ENCODE assay signal across 21 cellular contexts in the genomic region with DNA sequence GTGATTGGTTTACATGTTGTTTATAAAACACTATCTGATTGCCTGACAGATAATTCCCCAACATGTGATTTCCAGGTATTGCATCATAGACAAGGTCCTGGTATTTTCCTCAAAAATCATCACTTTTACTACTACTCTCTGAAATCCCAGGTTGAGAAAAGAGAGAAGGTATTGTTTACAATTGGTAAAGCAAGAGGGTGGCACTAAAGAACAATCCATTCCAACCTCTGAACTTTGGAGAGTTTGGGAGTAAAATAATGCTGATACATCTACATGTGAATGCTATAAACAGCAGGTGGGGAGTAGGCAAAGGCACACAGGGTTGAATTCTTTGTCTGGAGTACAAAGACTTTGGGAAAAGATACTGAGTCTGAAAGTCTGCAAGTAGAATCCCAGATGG.
DNase-seq lines count a peak whose midpoint lies in the region; ATAC-seq, FAIRE-seq and TF ChIP-seq lines count a peak whose summit lies in the region.
"Had no signal": no experiment of that assay in that cellular context is flagged by ENCODE, and none has a peak within 500 bp of the region (broad histone marks: within the 10 kb centered on the region; RNA-seq: fewer than 3 reads in every experiment).

No MANE protein-coding gene starts in this region.

- ATAC-seq in K562 (no peak), HG03135 (IDR thresholded peaks at IDR 0.05; ENCODE audit: unreplicated experiment) (no peak)
- ATAC-seq: PC-3 had no signal

- H3K27me3 ChIP-seq in K562 (ENCODE audit: control insufficient read depth in 2 of 2, insufficient read depth in 2 of 2, low read length in 2 of 2): no peaks in the 10 kb centered on the region
- no peaks in the 10 kb centered on the region for H3K27me3 ChIP-seq in iPS-18a (ENCODE audit: control insufficient read depth, insufficient read depth, low read length)
- no peaks in the 10 kb centered on the region for H3K27me3 ChIP-seq in neural progenitor cell
- H3K27me3 ChIP-seq: MG63 had no signal

- no peaks in the 10 kb centered on the region for H3K9me1 ChIP-seq in K562 (ENCODE audit: control insufficient read depth, insufficient read depth, low read length)

- H3K27me3 Mint-ChIP-seq in neural progenitor cell (ENCODE audit: insufficient read depth, low read depth): no peaks in the 10 kb centered on the region

- no peak for TF ChIP-seq POLR2A in K562 (conservative IDR thresholded peaks at IDR 0.05)

- H3K9me3 ChIP-seq in K562 (replicated peaks; ENCODE audit: control insufficient read depth, insufficient read depth, low read depth, low read length) (no peaks in the 10 kb centered on the region), iPS-18a (ENCODE audit: control insufficient read depth, low read depth, low read length) (no peaks in the 10 kb centered on the region), neural progenitor cell (ENCODE audit: low read depth) (no peaks in the 10 kb centered on the region)
- H3K9me3 ChIP-seq: MG63 had no signal

- H3F3A ChIP-seq in neural progenitor cell (ENCODE audit: low read depth): peaks cover 28% of the 10 kb centered on the region

- POLR2A ChIA-PET in K562 (lab: Yijun Ruan, JAX): no interaction called here

- in situ Hi-C loops in K562 (cut with MboI): no loop called here

- no peaks in the 10 kb centered on the region for H4K20me1 ChIP-seq in K562 (replicated peaks; ENCODE audit: control insufficient read depth, insufficient read depth, low read length)
- H4K20me1 ChIP-seq in neural progenitor cell (ENCODE audit: low read depth): no peaks in the 10 kb centered on the region

- intact Hi-C loops in K562 (cut with micrococcal nuclease): no loop called here

- H3K4me3 ChIP-seq in K562 (no peak overlapping the region), iPS-18a (ENCODE audit: low read length) (peak overlapping the region; percentile 15), neural progenitor cell (peak overlapping the region; percentile 5)
- H3K4me3 ChIP-seq: MG63 had no signal

- no peak overlapping the region for H3K4me3 Mint-ChIP-seq in neural progenitor cell
- H3K4me3 Mint-ChIP-seq: CD4-positive, alpha-beta memory T cell had no signal

- peak overlapping the region; percentile 98 for H3K27ac Mint-ChIP-seq in neural progenitor cell
- H3K27ac Mint-ChIP-seq: CD4-positive, alpha-beta memory T cell had no signal

- H3K4me1 Mint-ChIP-seq in neural progenitor cell: peaks cover 16% of the 10 kb centered on the region
- H3K4me1 Mint-ChIP-seq: CD4-positive, alpha-beta memory T cell had no signal

- H3K9ac ChIP-seq in K562 (ENCODE audit: insufficient read depth in 1 of 2, low read depth in 2 of 2, low read length in 2 of 2) (no peak overlapping the region), iPS-18a (ENCODE audit: low read length) (peak overlapping the region; percentile 43), neural progenitor cell (no peak overlapping the region)
- H3K9ac ChIP-seq: KMS-11 had no signal

- no TSS peak for BruUV-seq in K562 (replicated peaks; lab: Mats Ljungman, UMichigan)

- peaks cover 4% of the 10 kb centered on the region for H3K36me3 Mint-ChIP-seq in neural progenitor cell
- H3K36me3 Mint-ChIP-seq: CD4-positive, alpha-beta memory T cell had no signal

- H3K27ac ChIP-seq in K562 (ENCODE audit: extremely low read depth, low read depth, low read length) (no peak overlapping the region), iPS-18a (ENCODE audit: low read length) (peak overlapping the region; percentile 24), neural progenitor cell (peak overlapping the region; percentile 93)
- H3K27ac ChIP-seq: KMS-11, RWPE1 had no signal

- TF ChIP-seq CTCF in K562 (IDR thresholded peaks at IDR 0.05 in 2 of 3, conservative IDR thresholded peaks at IDR 0.05 in 1 of 3; ENCODE audit: insufficient read depth in 2 of 3, low read depth in 1 of 3, low read length in 3 of 3): no peak
- TF ChIP-seq CTCF in neural progenitor cell (IDR thresholded peaks at IDR 0.05): no peak

- no peak for FAIRE-seq in K562 (lab: Jason Lieb, UNC)
- FAIRE-seq: H54, HTR-8/SVneo had no signal

- H3K9me3 Mint-ChIP-seq in neural progenitor cell: peaks cover 27% of the 10 kb centered on the region

- TF ChIP-seq EP300 in K562 (IDR thresholded peaks at IDR 0.05; ENCODE audit: low read length): no peak

- no peak overlapping the region for H2AFZ ChIP-seq in K562 (ENCODE audit: low read depth, low read length)
- H2AFZ ChIP-seq in neural progenitor cell (replicated peaks): no peak overlapping the region

- H3K79me2 ChIP-seq in K562 (ENCODE audit: control insufficient read depth, insufficient read depth, low read length): no peaks in the 10 kb centered on the region
- no peaks in the 10 kb centered on the region for H3K79me2 ChIP-seq in neural progenitor cell (ENCODE audit: low read depth)

- CTCF ChIA-PET in K562 (lab: Yijun Ruan, JAX; ENCODE audit: low intra/inter-chr PET ratio): no interaction called here

- TF ChIP-seq RAD21 in K562 (CRISPR knock-in tag; conservative IDR thresholded peaks at IDR 0.05 in 1 of 2, IDR thresholded peaks at IDR 0.05 in 1 of 2): no peak

- peak; percentile 15 for DNase-seq in NCI-H2171 treated with DMSO at 0.1 percent for 48 hours (lab: John Stamatoyannopoulos, UW)
- no peak for DNase-seq in NCI-H2171 (lab: John Stamatoyannopoulos, UW)
- DNase-seq in K562 (ENCODE audit: extremely low read depth in 1 of 4, low spot score in 3 of 4): no peak
- peak; percentile 84 for DNase-seq in neural progenitor cell (ENCODE audit: low spot score)
- no peak for DNase-seq in DMS 273 treated with DMSO at 0.1 percent for 48 hours (lab: John Stamatoyannopoulos, UW)
- no peak for DNase-seq in LoVo (ENCODE audit: low spot score)
- DNase-seq: 8988T; CD4-positive, alpha-beta memory T cell; MG63; NCI-H1092 treated with DMSO at 0.1 percent for 48 hours; NCI-H1694; NCI-H345; NCI-H526 treated with DMSO at 0.1 percent for 48 hours; NK-92 treated with Interleukin-12 subunit alpha and Interleukin-12 subunit beta, amount 100 ng/mL, for 24 hours; PC-3 had no signal

- H3K36me3 ChIP-seq in K562 (ENCODE audit: control insufficient read depth, insufficient read depth, low read length): no peaks in the 10 kb centered on the region
- H3K36me3 ChIP-seq in iPS-18a (ENCODE audit: control insufficient read depth, low read depth, low read length): no peaks in the 10 kb centered on the region
- no peaks in the 10 kb centered on the region for H3K36me3 ChIP-seq in neural progenitor cell
- H3K36me3 ChIP-seq: MG63 had no signal

- no peak overlapping the region for H3K4me2 ChIP-seq in K562 (ENCODE audit: insufficient read depth, low read length)
- peak overlapping the region; percentile 60 for H3K4me2 ChIP-seq in neural progenitor cell
- H3K4me2 ChIP-seq: KMS-11 had no signal

- H3K4me1 ChIP-seq in K562 (replicated peaks in 1 of 2; ENCODE audit: control insufficient read depth in 2 of 2, insufficient read depth in 2 of 2, low read length in 2 of 2) (no peaks in the 10 kb centered on the region), iPS-18a (ENCODE audit: control insufficient read depth, low read depth, low read length) (peaks cover 18% of the 10 kb centered on the region), neural progenitor cell (peaks cover 28% of the 10 kb centered on the region)

TF ChIP-seq in K562, 482 proteins besides CTCF, POLR2A, EP300 and RAD21:
- TF ChIP-seq SAP30 (IDR thresholded peaks at IDR 0.05; ENCODE audit: borderline replicate concordance, insufficient read depth, low read depth, low read length, poor library complexity, severe bottlenecking): no peak
- TF ChIP-seq ZSCAN32 (CRISPR knock-in tag; IDR thresholded peaks at IDR 0.05): peak; percentile 73
- no peak for TF ChIP-seq CEBPG (CRISPR knock-in tag; IDR thresholded peaks at IDR 0.05)
- TF ChIP-seq CEBPG (tag; conservative IDR thresholded peaks at IDR 0.05 in 1 of 2, IDR thresholded peaks at IDR 0.05 in 1 of 2): peak; percentile 67 to 93
- no peak for TF ChIP-seq MEF2A (IDR thresholded peaks at IDR 0.05; ENCODE audit: control insufficient read depth, low read depth, low read length)
- TF ChIP-seq, protein P1, sequence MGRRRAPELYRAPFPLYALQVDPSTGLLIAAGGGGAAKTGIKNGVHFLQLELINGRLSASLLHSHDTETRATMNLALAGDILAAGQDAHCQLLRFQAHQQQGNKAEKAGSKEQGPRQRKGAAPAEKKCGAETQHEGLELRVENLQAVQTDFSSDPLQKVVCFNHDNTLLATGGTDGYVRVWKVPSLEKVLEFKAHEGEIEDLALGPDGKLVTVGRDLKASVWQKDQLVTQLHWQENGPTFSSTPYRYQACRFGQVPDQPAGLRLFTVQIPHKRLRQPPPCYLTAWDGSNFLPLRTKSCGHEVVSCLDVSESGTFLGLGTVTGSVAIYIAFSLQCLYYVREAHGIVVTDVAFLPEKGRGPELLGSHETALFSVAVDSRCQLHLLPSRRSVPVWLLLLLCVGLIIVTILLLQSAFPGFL (CRISPR knock-in tag; IDR thresholded peaks at IDR 0.05): no peak
- TF ChIP-seq, protein P2, sequence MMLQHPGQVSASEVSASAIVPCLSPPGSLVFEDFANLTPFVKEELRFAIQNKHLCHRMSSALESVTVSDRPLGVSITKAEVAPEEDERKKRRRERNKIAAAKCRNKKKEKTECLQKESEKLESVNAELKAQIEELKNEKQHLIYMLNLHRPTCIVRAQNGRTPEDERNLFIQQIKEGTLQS (IDR thresholded peaks at IDR 0.05): 0 out of 2 replicates have a peak, but pooled peaks have one; percentile 23
- TF ChIP-seq, protein P2 (CRISPR knock-in tag; conservative IDR thresholded peaks at IDR 0.05): no peak
- TF ChIP-seq, protein P3, sequence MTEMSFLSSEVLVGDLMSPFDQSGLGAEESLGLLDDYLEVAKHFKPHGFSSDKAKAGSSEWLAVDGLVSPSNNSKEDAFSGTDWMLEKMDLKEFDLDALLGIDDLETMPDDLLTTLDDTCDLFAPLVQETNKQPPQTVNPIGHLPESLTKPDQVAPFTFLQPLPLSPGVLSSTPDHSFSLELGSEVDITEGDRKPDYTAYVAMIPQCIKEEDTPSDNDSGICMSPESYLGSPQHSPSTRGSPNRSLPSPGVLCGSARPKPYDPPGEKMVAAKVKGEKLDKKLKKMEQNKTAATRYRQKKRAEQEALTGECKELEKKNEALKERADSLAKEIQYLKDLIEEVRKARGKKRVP (CRISPR knock-in tag; IDR thresholded peaks at IDR 0.05): peak; percentile 85
- TF ChIP-seq TEAD1 (CRISPR knock-in tag; IDR thresholded peaks at IDR 0.05): no peak
TF ChIP-seq in K562: peak in this region for 4.

Comparison
In these comparisons a context has a peak if more than half of its experiments do, and no peak if none do; other contexts are left out.
1. DNase-seq: peak in NCI-H2171 treated with DMSO at 0.1 percent for 48 hours (single experiment) and neural progenitor cell (single experiment); none in NCI-H2171 (single experiment), K562 (0 of 4), DMS 273 treated with DMSO at 0.1 percent for 48 hours (single experiment) and LoVo (single experiment).